ENCODE assay signal across 1 cellular context in the genomic region with DNA sequence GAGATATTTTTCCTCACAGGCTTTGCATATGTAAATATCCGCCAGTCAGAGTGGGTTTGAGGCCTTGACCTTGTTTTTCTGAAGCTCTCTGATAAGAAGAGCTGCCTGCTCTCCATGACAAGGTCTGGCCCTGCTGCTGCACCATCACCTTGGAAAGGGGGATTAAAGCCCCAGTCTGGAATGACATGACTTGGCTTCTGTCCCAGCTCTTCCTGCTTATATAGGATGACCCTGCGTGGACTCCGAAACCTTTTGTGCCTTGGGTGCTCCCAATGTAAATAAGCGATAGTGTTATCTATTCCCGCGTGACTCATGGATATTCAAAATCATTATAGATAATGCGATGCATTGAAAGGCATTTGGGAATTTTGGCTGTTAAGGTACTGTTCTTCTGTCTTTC.
TF ChIP-seq lines count a peak whose summit lies in the region.

No MANE protein-coding gene starts in this region.

TF ChIP-seq in H1, 55 proteins besides CTCF, POLR2A, EP300 and RAD21 (continued from another document):
- TF ChIP-seq, protein P1, sequence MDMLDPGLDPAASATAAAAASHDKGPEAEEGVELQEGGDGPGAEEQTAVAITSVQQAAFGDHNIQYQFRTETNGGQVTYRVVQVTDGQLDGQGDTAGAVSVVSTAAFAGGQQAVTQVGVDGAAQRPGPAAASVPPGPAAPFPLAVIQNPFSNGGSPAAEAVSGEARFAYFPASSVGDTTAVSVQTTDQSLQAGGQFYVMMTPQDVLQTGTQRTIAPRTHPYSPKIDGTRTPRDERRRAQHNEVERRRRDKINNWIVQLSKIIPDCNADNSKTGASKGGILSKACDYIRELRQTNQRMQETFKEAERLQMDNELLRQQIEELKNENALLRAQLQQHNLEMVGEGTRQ (IDR thresholded peaks at IDR 0.05; ENCODE audit: low read length): no peak
- TF ChIP-seq SRF (IDR thresholded peaks at IDR 0.05; ENCODE audit: low read depth, low read length) (no peak), CEBPB (IDR thresholded peaks at IDR 0.05; ENCODE audit: low read depth, low read length) (no peak), EGR1 (IDR thresholded peaks at IDR 0.05; ENCODE audit: borderline replicate concordance, low read depth, low read length) (no peak), EZH2 (IDR thresholded peaks at IDR 0.05; ENCODE audit: low read depth, low read length, severe bottlenecking) (no peak), BACH1 (IDR thresholded peaks at IDR 0.05; ENCODE audit: low read length) (no peak), SIX5 (IDR thresholded peaks at IDR 0.05; ENCODE audit: low read depth, low read length) (no peak)
- TF ChIP-seq, protein P2, sequence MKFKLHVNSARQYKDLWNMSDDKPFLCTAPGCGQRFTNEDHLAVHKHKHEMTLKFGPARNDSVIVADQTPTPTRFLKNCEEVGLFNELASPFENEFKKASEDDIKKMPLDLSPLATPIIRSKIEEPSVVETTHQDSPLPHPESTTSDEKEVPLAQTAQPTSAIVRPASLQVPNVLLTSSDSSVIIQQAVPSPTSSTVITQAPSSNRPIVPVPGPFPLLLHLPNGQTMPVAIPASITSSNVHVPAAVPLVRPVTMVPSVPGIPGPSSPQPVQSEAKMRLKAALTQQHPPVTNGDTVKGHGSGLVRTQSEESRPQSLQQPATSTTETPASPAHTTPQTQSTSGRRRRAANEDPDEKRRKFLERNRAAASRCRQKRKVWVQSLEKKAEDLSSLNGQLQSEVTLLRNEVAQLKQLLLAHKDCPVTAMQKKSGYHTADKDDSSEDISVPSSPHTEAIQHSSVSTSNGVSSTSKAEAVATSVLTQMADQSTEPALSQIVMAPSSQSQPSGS (IDR thresholded peaks at IDR 0.05; ENCODE audit: low read length): no peak
- TF ChIP-seq, protein P3, sequence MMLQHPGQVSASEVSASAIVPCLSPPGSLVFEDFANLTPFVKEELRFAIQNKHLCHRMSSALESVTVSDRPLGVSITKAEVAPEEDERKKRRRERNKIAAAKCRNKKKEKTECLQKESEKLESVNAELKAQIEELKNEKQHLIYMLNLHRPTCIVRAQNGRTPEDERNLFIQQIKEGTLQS (IDR thresholded peaks at IDR 0.05; ENCODE audit: insufficient read depth, low read depth, low read length): no peak
TF ChIP-seq in H1: peak in this region for 0.
